ENCODE assay signal across 11 cellular contexts in genomic region chr15:75902129-75902557, GRCh38. TPM values are rescaled to one million over a fixed set of nuclear protein-coding genes. Genes with fewer than 3 reads are reported as not detected.
A peak's percentile ranks its signal among the peaks of the same experiment; 100 is the strongest.
DNase-seq lines count a peak whose midpoint lies in the region; FAIRE-seq and TF ChIP-seq lines count a peak whose summit lies in the region.
"Had no signal": no experiment of that assay in that cellular context is flagged by ENCODE, and none has a peak within 500 bp of the region (broad histone marks: within the 10 kb centered on the region; RNA-seq: fewer than 3 reads in every experiment).

No MANE protein-coding gene starts in this region.

- peaks cover 11% of the 10 kb centered on the region for H3K36me3 Mint-ChIP-seq in mesothelial cell of epicardium

- DNase-seq in D721Med (ENCODE audit: insufficient read length, low spot score) (no peak), amniotic epithelial cell (ENCODE audit: low read depth) (peak; percentile 12), mesothelial cell of epicardium (ENCODE audit: low spot score in 2 of 2, unreplicated experiment in 2 of 2) (no peak), HuH-7.5 (ENCODE audit: low spot score) (no peak), GM12891 (ENCODE audit: insufficient read length, low spot score) (no peak), NCI-H187 treated with DMSO at 0.1 percent for 48 hours (lab: John Stamatoyannopoulos, UW) (no peak)
- DNase-seq: activated CD4-positive, alpha-beta T cell treated with anti-CD3 and anti-CD28 coated beads, Interleukin-2, amount 50 U/mL, for 1 hour; NK-92 treated with Interleukin-12 subunit alpha and Interleukin-12 subunit beta, amount 100 ng/mL, for 24 hours had no signal

- peak overlapping the region; percentile 96 for H3K27ac Mint-ChIP-seq in mesothelial cell of epicardium

- peaks cover 55% of the 10 kb centered on the region for H3K36me3 ChIP-seq in HUES64 (ENCODE audit: insufficient read depth, low read length)

- FAIRE-seq in D721Med (lab: Jason Lieb, UNC) (peak; percentile 69), GM12891 (lab: Jason Lieb, UNC) (no peak)
- FAIRE-seq: urothelium cell line had no signal

- 0 out of 2 replicates have a peak overlapping the region, but pooled peaks have one; percentile 18 for H3K4me3 ChIP-seq in HUES64 (ENCODE audit: low read length)

- peaks cover 17% of the 10 kb centered on the region for H3K4me1 ChIP-seq in HUES64 (ENCODE audit: insufficient read depth, low read length)

- H3K9ac ChIP-seq in HUES64 (ENCODE audit: low read depth, low read length), result no peak overlapping the region

- no peaks in the 10 kb centered on the region for H3K9me3 Mint-ChIP-seq in mesothelial cell of epicardium

- H3K27ac ChIP-seq in HUES64 (ENCODE audit: low read depth, low read length), result peak overlapping the region; percentile 9; the same call in 1 of the 2 replicates
- H3K27ac ChIP-seq: HL-60 had no signal

- WGBS in HUES64, result 60% methylated on average over 8 of the region's 8 CpGs

- H3K27me3 ChIP-seq in HUES64 (ENCODE audit: insufficient read depth, low read length), result no peaks in the 10 kb centered on the region

- peak overlapping the region; percentile 63 for H3K4me3 Mint-ChIP-seq in mesothelial cell of epicardium

- H3K9me3 ChIP-seq in HUES64 (ENCODE audit: insufficient read depth, low read depth, low read length), result no peaks in the 10 kb centered on the region

- TF ChIP-seq CTCF in D721Med (IDR thresholded peaks at IDR 0.05; ENCODE audit: insufficient read depth, missing control alignments) (no peak), mesothelial cell of epicardium (IDR thresholded peaks at IDR 0.05; ENCODE audit: unreplicated experiment) (no peak)

- no peak for TF ChIP-seq POLR2A in GM12891 (IDR thresholded peaks at IDR 0.05; ENCODE audit: low read depth, low read length)

- no peaks in the 10 kb centered on the region for H3K27me3 Mint-ChIP-seq in mesothelial cell of epicardium (ENCODE audit: low read depth)

- H3K4me1 Mint-ChIP-seq in mesothelial cell of epicardium, result peaks cover 31% of the 10 kb centered on the region

TF ChIP-seq in GM12891, 5 proteins besides CTCF, POLR2A, EP300 and RAD21:
- TF ChIP-seq PAX5 (IDR thresholded peaks at IDR 0.05; ENCODE audit: insufficient read depth, low read length, severe bottlenecking) (no peak), POLR2AphosphoS5 (IDR thresholded peaks at IDR 0.05; ENCODE audit: low read depth, low read length) (no peak), POU2F2 (IDR thresholded peaks at IDR 0.05; ENCODE audit: low read depth, low read length) (no peak), TAF1 (IDR thresholded peaks at IDR 0.05; ENCODE audit: low read depth, low read length) (no peak), SPI1 (IDR thresholded peaks at IDR 0.05; ENCODE audit: low read depth, low read length) (no peak)

RNA-seq across cellular contexts. Expression of gene FBXO22, which starts 1.5 kb away (rescaled TPM):
- polyA plus RNA-seq in HUES64 (2013, experiment 1 of 2), result 34.2 TPM
- 39.1 TPM for polyA plus RNA-seq in HUES64 (2013, experiment 2 of 2)
- total RNA-seq in mesothelial cell of epicardium, result 38.1 to 40.6 TPM (median 38.3 TPM) in 3 replicates
- 45.2 TPM for polyA plus RNA-seq in GM12891 (2012; ENCODE audit: low read depth, missing spikeins)

RNA-seq across cellular contexts. Expression of gene UBE2Q2, which starts 58.9 kb away (rescaled TPM):
- 15.9 TPM for polyA plus RNA-seq in HUES64 (2013, experiment 1 of 2)
- 20.0 TPM for polyA plus RNA-seq in HUES64 (2013, experiment 2 of 2)
- total RNA-seq in mesothelial cell of epicardium, result 30.1 to 32.0 TPM (median 31.6 TPM) in 3 replicates
- polyA plus RNA-seq in GM12891 (2012; ENCODE audit: low read depth, missing spikeins), result 10.3 TPM
